In the genomic region with DNA sequence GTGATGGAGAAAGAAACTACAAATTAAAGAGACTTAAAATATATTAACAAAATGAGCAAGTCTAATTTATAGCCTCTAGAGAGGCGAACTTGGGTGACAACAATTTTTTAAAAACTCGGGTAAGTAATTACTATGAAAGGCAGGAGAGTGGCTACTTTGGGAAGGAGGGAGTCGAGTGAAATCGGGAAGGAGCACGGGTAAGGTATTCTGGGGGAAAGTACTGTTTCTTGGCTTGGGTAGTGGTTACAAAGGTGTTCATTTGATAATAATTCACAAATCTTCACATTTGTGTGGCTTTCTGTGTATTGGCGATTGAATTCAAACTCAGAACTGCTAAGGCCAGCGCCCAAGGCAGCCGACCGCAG, we compare ENCODE assay signal across 1 cellular context.
TF ChIP-seq lines count a peak whose summit lies in the region.

No MANE protein-coding gene starts in this region.

TF ChIP-seq in GM23338, 12 proteins besides CTCF, POLR2A, EP300 and RAD21 (continued from another document):
- TF ChIP-seq, protein P1, sequence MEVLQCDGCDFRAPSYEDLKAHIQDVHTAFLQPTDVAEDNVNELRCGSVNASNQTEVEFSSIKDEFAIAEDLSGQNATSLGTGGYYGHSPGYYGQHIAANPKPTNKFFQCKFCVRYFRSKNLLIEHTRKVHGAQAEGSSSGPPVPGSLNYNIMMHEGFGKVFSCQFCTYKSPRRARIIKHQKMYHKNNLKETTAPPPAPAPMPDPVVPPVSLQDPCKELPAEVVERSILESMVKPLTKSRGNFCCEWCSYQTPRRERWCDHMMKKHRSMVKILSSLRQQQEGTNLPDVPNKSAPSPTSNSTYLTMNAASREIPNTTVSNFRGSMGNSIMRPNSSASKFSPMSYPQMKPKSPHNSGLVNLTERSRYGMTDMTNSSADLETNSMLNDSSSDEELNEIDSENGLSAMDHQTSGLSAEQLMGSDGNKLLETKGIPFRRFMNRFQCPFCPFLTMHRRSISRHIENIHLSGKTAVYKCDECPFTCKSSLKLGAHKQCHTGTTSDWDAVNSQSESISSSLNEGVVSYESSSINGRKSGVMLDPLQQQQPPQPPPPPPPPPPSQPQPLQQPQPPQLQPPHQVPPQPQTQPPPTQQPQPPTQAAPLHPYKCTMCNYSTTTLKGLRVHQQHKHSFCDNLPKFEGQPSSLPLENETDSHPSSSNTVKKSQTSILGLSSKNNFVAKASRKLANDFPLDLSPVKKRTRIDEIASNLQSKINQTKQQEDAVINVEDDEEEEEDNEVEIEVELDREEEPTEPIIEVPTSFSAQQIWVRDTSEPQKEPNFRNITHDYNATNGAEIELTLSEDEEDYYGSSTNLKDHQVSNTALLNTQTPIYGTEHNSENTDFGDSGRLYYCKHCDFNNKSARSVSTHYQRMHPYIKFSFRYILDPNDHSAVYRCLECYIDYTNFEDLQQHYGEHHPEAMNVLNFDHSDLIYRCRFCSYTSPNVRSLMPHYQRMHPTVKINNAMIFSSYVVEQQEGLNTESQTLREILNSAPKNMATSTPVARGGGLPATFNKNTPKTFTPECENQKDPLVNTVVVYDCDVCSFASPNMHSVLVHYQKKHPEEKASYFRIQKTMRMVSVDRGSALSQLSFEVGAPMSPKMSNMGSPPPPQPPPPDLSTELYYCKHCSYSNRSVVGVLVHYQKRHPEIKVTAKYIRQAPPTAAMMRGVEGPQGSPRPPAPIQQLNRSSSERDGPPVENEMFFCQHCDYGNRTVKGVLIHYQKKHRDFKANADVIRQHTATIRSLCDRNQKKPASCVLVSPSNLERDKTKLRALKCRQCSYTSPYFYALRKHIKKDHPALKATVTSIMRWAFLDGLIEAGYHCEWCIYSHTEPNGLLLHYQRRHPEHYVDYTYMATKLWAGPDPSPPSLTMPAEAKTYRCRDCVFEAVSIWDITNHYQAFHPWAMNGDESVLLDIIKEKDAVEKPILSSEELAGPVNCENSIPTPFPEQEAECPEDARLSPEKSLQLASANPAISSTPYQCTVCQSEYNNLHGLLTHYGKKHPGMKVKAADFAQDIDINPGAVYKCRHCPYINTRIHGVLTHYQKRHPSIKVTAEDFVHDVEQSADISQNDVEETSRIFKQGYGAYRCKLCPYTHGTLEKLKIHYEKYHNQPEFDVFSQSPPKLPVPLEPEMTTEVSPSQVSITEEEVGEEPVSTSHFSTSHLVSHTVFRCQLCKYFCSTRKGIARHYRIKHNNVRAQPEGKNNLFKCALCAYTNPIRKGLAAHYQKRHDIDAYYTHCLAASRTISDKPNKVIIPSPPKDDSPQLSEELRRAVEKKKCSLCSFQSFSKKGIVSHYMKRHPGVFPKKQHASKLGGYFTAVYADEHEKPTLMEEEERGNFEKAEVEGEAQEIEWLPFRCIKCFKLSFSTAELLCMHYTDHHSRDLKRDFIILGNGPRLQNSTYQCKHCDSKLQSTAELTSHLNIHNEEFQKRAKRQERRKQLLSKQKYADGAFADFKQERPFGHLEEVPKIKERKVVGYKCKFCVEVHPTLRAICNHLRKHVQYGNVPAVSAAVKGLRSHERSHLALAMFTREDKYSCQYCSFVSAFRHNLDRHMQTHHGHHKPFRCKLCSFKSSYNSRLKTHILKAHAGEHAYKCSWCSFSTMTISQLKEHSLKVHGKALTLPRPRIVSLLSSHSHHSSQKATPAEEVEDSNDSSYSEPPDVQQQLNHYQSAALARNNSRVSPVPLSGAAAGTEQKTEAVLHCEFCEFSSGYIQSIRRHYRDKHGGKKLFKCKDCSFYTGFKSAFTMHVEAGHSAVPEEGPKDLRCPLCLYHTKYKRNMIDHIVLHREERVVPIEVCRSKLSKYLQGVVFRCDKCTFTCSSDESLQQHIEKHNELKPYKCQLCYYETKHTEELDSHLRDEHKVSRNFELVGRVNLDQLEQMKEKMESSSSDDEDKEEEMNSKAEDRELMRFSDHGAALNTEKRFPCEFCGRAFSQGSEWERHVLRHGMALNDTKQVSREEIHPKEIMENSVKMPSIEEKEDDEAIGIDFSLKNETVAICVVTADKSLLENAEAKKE (CRISPR knock-in tag; IDR thresholded peaks at IDR 0.05): no peak
